ENCODE assay signal across 1 cellular context in genomic region chr14:95289323-95290010, GRCh38.
TF ChIP-seq lines count a peak whose summit lies in the region.

No MANE protein-coding gene starts in this region.

TF ChIP-seq in HepG2, 621 proteins besides CTCF, POLR2A, EP300 and RAD21 (continued from another document):
- TF ChIP-seq ZNF275 (CRISPR knock-in tag; IDR thresholded peaks at IDR 0.05; ENCODE audit: borderline replicate concordance): no peak
- no peak for TF ChIP-seq LBX2 (CRISPR knock-in tag; IDR thresholded peaks at IDR 0.05; ENCODE audit: borderline replicate concordance)
- no peak for TF ChIP-seq ZNF724P (CRISPR knock-in tag; IDR thresholded peaks at IDR 0.05; ENCODE audit: borderline replicate concordance)
- TF ChIP-seq ZNF10 (CRISPR knock-in tag; IDR thresholded peaks at IDR 0.05; ENCODE audit: borderline replicate concordance, low read depth): no peak
- no peak for TF ChIP-seq SATB2 (CRISPR knock-in tag; IDR thresholded peaks at IDR 0.05)
- no peak for TF ChIP-seq ZNF383 (CRISPR knock-in tag; IDR thresholded peaks at IDR 0.05; ENCODE audit: borderline replicate concordance)
- TF ChIP-seq ATF6 (CRISPR knock-in tag; conservative IDR thresholded peaks at IDR 0.05): no peak
- no peak for TF ChIP-seq YY1 (IDR thresholded peaks at IDR 0.05; ENCODE audit: insufficient read depth, insufficient replicate concordance, low read depth, low read length)
